ENCODE assay signal across 16 cellular contexts in the genomic region with DNA sequence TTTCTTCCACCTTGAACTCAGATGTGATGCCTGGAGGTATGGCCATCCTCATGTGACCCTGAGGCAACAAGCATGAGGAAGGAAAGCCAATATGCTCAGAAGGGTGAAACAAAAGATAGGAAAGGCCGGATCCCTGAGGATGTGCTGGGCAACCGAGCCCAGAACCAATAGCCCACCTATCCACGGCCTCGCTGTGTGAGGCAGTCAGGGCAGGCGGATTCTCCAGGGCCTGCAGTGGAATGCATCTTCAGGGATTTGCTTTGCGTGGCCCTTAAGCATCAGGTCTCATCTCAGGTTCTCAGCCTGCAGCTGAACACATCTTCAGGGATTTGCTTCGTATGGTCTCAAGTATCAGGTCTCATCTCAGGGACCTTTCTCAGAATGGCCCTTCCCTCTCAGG.
A peak's percentile ranks its signal among the peaks of the same experiment; 100 is the strongest.
DNase-seq lines count a peak whose midpoint lies in the region; ATAC-seq and TF ChIP-seq lines count a peak whose summit lies in the region.
"Had no signal": no experiment of that assay in that cellular context is flagged by ENCODE, and none has a peak within 500 bp of the region (broad histone marks: within the 10 kb centered on the region; RNA-seq: fewer than 3 reads in every experiment).

No MANE protein-coding gene starts in this region.

- DNase-seq in RWPE2 (ENCODE audit: low spot score): peak; percentile 60
- peak; percentile 29 for DNase-seq in islet precursor cell
- peak; percentile 15 for DNase-seq in posterior vena cava (ENCODE audit: low spot score)
- no peak for DNase-seq in GM19238 (ENCODE audit: insufficient read length, low spot score)
- no peak for DNase-seq in NCI-H1048 (lab: John Stamatoyannopoulos, UW)
- DNase-seq: C1 segment of cervical spinal cord; Calu3; CD4-positive, alpha-beta memory T cell; COR-L47; DMS53; DMS79 treated with DMSO at 0.1 percent for 48 hours; GF-D8; H9 had no signal

- ATAC-seq in RWPE2 (ENCODE audit: low read depth) (no peak), GM19328 (IDR thresholded peaks at IDR 0.05; ENCODE audit: unreplicated experiment) (no peak)
- ATAC-seq: GM23338, HCT116 had no signal

- H3K4me3 ChIP-seq in RWPE2 (ENCODE audit: severe bottlenecking): no peak overlapping the region
- H3K4me3 ChIP-seq: GM23338 had no signal

- H3K27ac ChIP-seq in RWPE2 (ENCODE audit: poor library complexity, severe bottlenecking): no peak overlapping the region

- no peaks in the 10 kb centered on the region for H3K36me3 ChIP-seq in RWPE2 (ENCODE audit: low read depth)

- H3K4me1 ChIP-seq in RWPE2 (ENCODE audit: insufficient read depth, poor library complexity, severe bottlenecking): no peaks in the 10 kb centered on the region

- H3K9me3 ChIP-seq in RWPE2 (ENCODE audit: severe bottlenecking): no peaks in the 10 kb centered on the region

- intact Hi-C loops in posterior vena cava (cut with DNase I): loop anchor here in 1 of 2 donors (5.0 kb wide), 1 partner anchor 436 kb away; no protein-coding TSS in a partner anchor

- H3K27me3 ChIP-seq in RWPE2 (ENCODE audit: insufficient read depth, poor library complexity, severe bottlenecking): no peaks in the 10 kb centered on the region

- TF ChIP-seq CTCF in RWPE2 (IDR thresholded peaks at IDR 0.05; ENCODE audit: poor library complexity, severe bottlenecking): no peak

Comparison
In these comparisons a context has a peak if more than half of its experiments do, and no peak if none do; other contexts are left out.
1. DNase-seq: peak in RWPE2 (single experiment), islet precursor cell (single experiment) and posterior vena cava (single experiment); none in GM19238 (single experiment) and NCI-H1048 (single experiment).